In the genomic region with DNA sequence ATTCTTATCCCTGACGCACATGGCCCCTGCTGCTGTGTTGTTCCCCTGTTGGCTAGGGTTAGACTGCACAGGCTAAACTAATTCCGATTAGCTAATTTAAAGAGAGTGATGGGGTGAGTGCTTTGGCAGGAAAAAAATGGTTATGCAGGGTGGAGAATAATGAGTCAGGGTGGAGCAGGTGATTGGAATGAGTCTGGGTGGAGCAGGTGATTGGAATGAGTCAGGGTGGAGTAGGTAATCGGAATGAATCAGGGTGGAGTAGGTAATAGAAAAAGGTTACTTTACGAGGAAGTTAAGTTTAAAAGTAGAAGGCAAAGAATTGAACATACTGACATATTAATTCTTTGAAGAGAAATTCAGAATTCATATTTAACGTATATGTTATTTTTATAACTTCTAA, we compare ENCODE assay signal across 3 cellular contexts. TPM values are rescaled to one million over a fixed set of nuclear protein-coding genes. Genes with fewer than 3 reads are reported as not detected.
"Had no signal": no experiment of that assay in that cellular context is flagged by ENCODE, and none has a peak within 500 bp of the region (broad histone marks: within the 10 kb centered on the region; RNA-seq: fewer than 3 reads in every experiment).

No MANE protein-coding gene starts in this region.

RNA-seq across cellular contexts. Expression of a gene that starts 55.7 kb away (rescaled TPM):
- total RNA-seq: kidney epithelial cell; lung microvascular endothelial cell; naive thymus-derived CD8-positive, alpha-beta T cell had no signal
- polyA plus RNA-seq: naive thymus-derived CD8-positive, alpha-beta T cell had no signal
